Comparison of ENCODE assay signal across 8 cellular contexts in genomic region chr17:2049333-2050245, GRCh38. TPM values are rescaled to one million over a fixed set of nuclear protein-coding genes. Genes with fewer than 3 reads are reported as not detected.
A peak's percentile ranks its signal among the peaks of the same experiment; 100 is the strongest.
DNase-seq lines count a peak whose midpoint lies in the region; ATAC-seq and TF ChIP-seq lines count a peak whose summit lies in the region.

No MANE protein-coding gene starts in this region.

- H3K4me3 Mint-ChIP-seq in CD14-positive monocyte: peak overlapping the region; percentile 78 to 86

- H3K27ac Mint-ChIP-seq in CD14-positive monocyte: peak overlapping the region in 6 of 7 donors; percentile 10 to 77 (median 68)
- H3K27ac Mint-ChIP-seq in activated naive CD4-positive, alpha-beta T cell treated with anti-CD3 and anti-CD28 coated beads, Interleukin-2, amount 50 U/mL, for 72 hours: peak overlapping the region; percentile 65 to 71

- intact Hi-C loops in CD14-positive monocyte (cut with micrococcal nuclease): loop anchor here (5.0 to 10.0 kb wide), 3 partner anchors 105 to 303 kb away; no protein-coding TSS in a partner anchor
- intact Hi-C loops in Right ventricle myocardium superior (cut with DNase I): loop anchor here (10.0 kb wide), 1 partner anchor 385 kb away; no protein-coding TSS in a partner anchor
- intact Hi-C loops in transverse colon (cut with DNase I; ENCODE audit: low total_unique reads): loop anchor here (5.0 to 10.0 kb wide), 2 partner anchors 125 to 233 kb away; no protein-coding TSS in a partner anchor

- in situ Hi-C loops in transverse colon (cut with MboI; ENCODE audit: low pct_ligation_motif_present in 1 of 4, low pct_unique_long_range_greater_than_20kb in 1 of 4, low sequenced_read_pairs in 3 of 4): loop anchor here in 3 of 4 donors (25.0 kb wide), 4 partner anchors 113 to 387 kb away; partner anchors contain the start of genes PRPF8 (in 1 of the 3), TLCD2 (in 1 of the 3) and WDR81 (in 1 of the 3)

- H3K9me3 ChIP-seq in SK-N-MC (ENCODE audit: low read depth, low read length) (no peaks in the 10 kb centered on the region), parathyroid adenoma (ENCODE audit: control insufficient read depth, low read length) (no peaks in the 10 kb centered on the region), transverse colon (no peaks in the 10 kb centered on the region)

- no peak for TF ChIP-seq EP300 in transverse colon (IDR thresholded peaks at IDR 0.05; ENCODE audit: low read depth)

- peak; percentile 83 for DNase-seq in CD14-positive monocyte (ENCODE audit: low spot score)
- DNase-seq in HL-60 (ENCODE audit: low read depth in 1 of 2, low spot score in 1 of 2): peak in 1 of 2 experiments; percentile 42
- DNase-seq in SK-N-MC (ENCODE audit: low read depth, low spot score): no peak
- peak; percentile 87 to 88 for DNase-seq in activated naive CD4-positive, alpha-beta T cell treated with anti-CD3 and anti-CD28 coated beads, Interleukin-2, amount 50 U/mL, for 72 hours (ENCODE audit: low spot score in 2 of 2)
- DNase-seq in Right ventricle myocardium superior: peak; percentile 94
- DNase-seq in transverse colon: peak; percentile 90

- WGBS in transverse colon (ENCODE audit: low coverage in 1 of 2), 2 donors: 4% methylated on average over 38 of the region's 95 CpGs; no CpG with 5 or more reads in 1 of the 2 donors

- H3K4me1 Mint-ChIP-seq in CD14-positive monocyte: peaks cover 28% of the 10 kb centered on the region

- H3K36me3 ChIP-seq in SK-N-MC (ENCODE audit: insufficient read depth, low read length): no peaks in the 10 kb centered on the region
- H3K36me3 ChIP-seq in parathyroid adenoma (ENCODE audit: control insufficient read depth, insufficient read depth, low read length): no peaks in the 10 kb centered on the region
- H3K36me3 ChIP-seq in transverse colon: no peaks in the 10 kb centered on the region

- H3K27ac ChIP-seq in HL-60 (replicated peaks): no peak overlapping the region
- H3K27ac ChIP-seq in SK-N-MC: no peak overlapping the region
- H3K27ac ChIP-seq in parathyroid adenoma: peak overlapping the region; percentile 56
- H3K27ac ChIP-seq in transverse colon: peak overlapping the region; percentile 7 to 74 (median 54)

- ATAC-seq in GM19395 (IDR thresholded peaks at IDR 0.05; ENCODE audit: unreplicated experiment): peak; percentile 41
- peak; percentile 53 to 55 for ATAC-seq in activated naive CD4-positive, alpha-beta T cell treated with anti-CD3 and anti-CD28 coated beads, Interleukin-2, amount 50 U/mL, for 72 hours
- ATAC-seq in Right ventricle myocardium superior (ENCODE audit: poor library complexity): peak; percentile 58

- no peak for TF ChIP-seq CTCF in CD14-positive monocyte (IDR thresholded peaks at IDR 0.05)
- no peak for TF ChIP-seq CTCF in HL-60 (IDR thresholded peaks at IDR 0.05; ENCODE audit: insufficient read depth, low read length)
- no peak for TF ChIP-seq CTCF in parathyroid adenoma (IDR thresholded peaks at IDR 0.05)
- no peak for TF ChIP-seq CTCF in transverse colon (IDR thresholded peaks at IDR 0.05)

- peaks cover 11% of the 10 kb centered on the region for H3K27me3 ChIP-seq in HL-60 (ENCODE audit: insufficient read depth, poor library complexity, severe bottlenecking)
- no peaks in the 10 kb centered on the region for H3K27me3 ChIP-seq in parathyroid adenoma (ENCODE audit: control insufficient read depth, insufficient read depth, low read length)
- H3K27me3 ChIP-seq in transverse colon: peaks cover 49% of the 10 kb centered on the region

- peaks cover 0 to 20% (median 7%) of the 10 kb centered on the region in 7 donors for H3K9me3 Mint-ChIP-seq in CD14-positive monocyte
- H3K9me3 Mint-ChIP-seq in activated naive CD4-positive, alpha-beta T cell treated with anti-CD3 and anti-CD28 coated beads, Interleukin-2, amount 50 U/mL, for 72 hours: no peaks in the 10 kb centered on the region

- H2AFZ ChIP-seq in parathyroid adenoma: peak overlapping the region; percentile 74

- peak overlapping the region; percentile 100 for H3K4me2 ChIP-seq in parathyroid adenoma (ENCODE audit: low read length)

- peaks cover 12% of the 10 kb centered on the region for H3K4me1 ChIP-seq in parathyroid adenoma
- peaks cover 16 to 44% (median 35%) of the 10 kb centered on the region in 4 donors for H3K4me1 ChIP-seq in transverse colon

- H3K79me2 ChIP-seq in parathyroid adenoma: peaks cover 19% of the 10 kb centered on the region

- TF ChIP-seq POLR2A in transverse colon (IDR thresholded peaks at IDR 0.05): no peak

- H3K27me3 Mint-ChIP-seq in CD14-positive monocyte (ENCODE audit: low read depth in 3 of 3): peaks cover 45 to 63% (median 53%) of the 10 kb centered on the region in 3 donors

- H3K9ac ChIP-seq in SK-N-MC (ENCODE audit: insufficient read length) (peak overlapping the region; percentile 49), parathyroid adenoma (peak overlapping the region; percentile 61)

- H3K4me3 ChIP-seq in HL-60 (replicated peaks; ENCODE audit: insufficient read depth, low read length): peak overlapping the region; percentile 36
- peak overlapping the region; percentile 93 for H3K4me3 ChIP-seq in SK-N-MC
- peak overlapping the region; percentile 88 for H3K4me3 ChIP-seq in parathyroid adenoma (ENCODE audit: low read depth, low read length)
- H3K4me3 ChIP-seq in transverse colon: peak overlapping the region; percentile 30 to 83 (median 78)

- H3K36me3 Mint-ChIP-seq in CD14-positive monocyte: peaks cover 1 to 2% of the 10 kb centered on the region in 2 donors
- no peaks in the 10 kb centered on the region for H3K36me3 Mint-ChIP-seq in activated naive CD4-positive, alpha-beta T cell treated with anti-CD3 and anti-CD28 coated beads, Interleukin-2, amount 50 U/mL, for 72 hours

RNA-seq across cellular contexts. Expression of gene HIC1, which starts 5.3 kb away (rescaled TPM):
- under 1 TPM; 0.13 to 0.30 TPM for polyA plus RNA-seq in CD14-positive monocyte
- total RNA-seq in activated naive CD4-positive, alpha-beta T cell treated with anti-CD3 and anti-CD28 coated beads, Interleukin-2, amount 50 U/mL, for 72 hours: 10 to 100 TPM; 36.8 to 41.8 TPM
- 19.3 TPM for total RNA-seq in Right ventricle myocardium superior
- 10 to 100 TPM in 2 of 4 donors, 1 to 10 TPM in 2; 9.1 to 32.5 (median 14.7) TPM for total RNA-seq in transverse colon

RNA-seq across cellular contexts. Expression of gene OVCA2, which starts 7.8 kb away (rescaled TPM):
- 10 to 100 TPM; 69.1 to 94.9 TPM for polyA plus RNA-seq in CD14-positive monocyte
- total RNA-seq in activated naive CD4-positive, alpha-beta T cell treated with anti-CD3 and anti-CD28 coated beads, Interleukin-2, amount 50 U/mL, for 72 hours: 10 to 100 TPM; 21.8 to 30.7 TPM
- total RNA-seq in Right ventricle myocardium superior (13.7 TPM), transverse colon (10 to 100 TPM in 3 of 4 donors, 1 to 10 TPM in 1; 5.4 to 73.3 (median 36.9) TPM)

RNA-seq across cellular contexts. Expression of gene DPH1, which starts 19.6 kb away (rescaled TPM):
- polyA plus RNA-seq in CD14-positive monocyte: 1 to 10 TPM; 7.5 to 9.3 TPM
- 10 to 100 TPM; 30.5 to 38.0 TPM for total RNA-seq in activated naive CD4-positive, alpha-beta T cell treated with anti-CD3 and anti-CD28 coated beads, Interleukin-2, amount 50 U/mL, for 72 hours
- total RNA-seq in Right ventricle myocardium superior: 26.8 TPM
- total RNA-seq in transverse colon: 10 to 100 TPM; 32.4 to 88.8 (median 58.9) TPM

RNA-seq across cellular contexts. Expression of gene RTN4RL1, which starts 24.5 kb away (rescaled TPM):
- polyA plus RNA-seq in CD14-positive monocyte: under 1 TPM; 0.11 to 0.29 TPM
- total RNA-seq in activated naive CD4-positive, alpha-beta T cell treated with anti-CD3 and anti-CD28 coated beads, Interleukin-2, amount 50 U/mL, for 72 hours: under 1 TPM; 0.06 to 0.07 TPM
- total RNA-seq in Right ventricle myocardium superior (3.4 TPM), transverse colon (under 1 TPM in 3 of 4 donors, not detected in 1; 0.27 to 0.60 (median 0.48) TPM)

Comparison
In these comparisons a context has a peak if more than half of its experiments do, and no peak if none do; other contexts are left out.
1. H3K27ac ChIP-seq: peak in parathyroid adenoma (single experiment) and transverse colon (4 of 4); none in HL-60 (single experiment) and SK-N-MC (single experiment).
2. H3K4me3 ChIP-seq: peak in every context shown above with its lines; median percentile 93 in SK-N-MC; 88 in parathyroid adenoma; 78 in transverse colon; 36 in HL-60.
3. Peak in every context shown above with its lines, with median percentiles within 50 percentile points of each other: ATAC-seq.